Comparison of ENCODE assay signal across 20 cellular contexts in genomic region chr12:113934946-113935345, GRCh38.
"Had no signal": no experiment of that assay in that cellular context is flagged by ENCODE, and none has a peak within 500 bp of the region (broad histone marks: within the 10 kb centered on the region; RNA-seq: fewer than 3 reads in every experiment).

No MANE protein-coding gene starts in this region.

- H3K27me3 Mint-ChIP-seq: activated naive CD8-positive, alpha-beta T cell; naive thymus-derived CD8-positive, alpha-beta T cell; stimulated activated naive CD8-positive, alpha-beta T cell treated with anti-CD3 and anti-CD28 coated beads, Interleukin-15, Interleukin-2, amounts not matched to agents 100 ng/mL and 50 ng/mL, for 24 hours; T-cell had no signal

- H3K9me3 Mint-ChIP-seq: naive thymus-derived CD8-positive, alpha-beta T cell; stimulated activated naive CD8-positive, alpha-beta T cell treated with anti-CD3 and anti-CD28 coated beads, Interleukin-15, Interleukin-2, amounts not matched to agents 100 ng/mL and 50 ng/mL, for 24 hours; T-cell; T-helper 2 cell treated with Interferon-gamma antibody and Interleukin-4, amounts not matched to agents 5 μg/mL and 100 μg/mL, for 36 hours had no signal

- ATAC-seq: body of pancreas; left lung; lower lobe of right lung; naive thymus-derived CD8-positive, alpha-beta T cell; right cardiac atrium; T-cell had no signal

- DNase-seq: activated CD4-positive, alpha-beta T cell treated with anti-CD3 and anti-CD28 coated beads for 4 hours; activated CD4-positive, alpha-beta T cell treated with anti-CD3 and anti-CD28 coated beads, Interleukin-2, amount 50 U/mL, for 48 hours; activated CD8-positive, alpha-beta memory T cell treated with anti-CD3 and anti-CD28 coated beads for 24 hours; activated gamma-delta T cell; aorta; body of pancreas; cerebellar nuclear complex; cortex of kidney; left lung; lower lobe of right lung; mesenchymal stem cell; naive thymus-derived CD8-positive, alpha-beta T cell; right cardiac atrium; spleen; T-cell; tibial artery had no signal

- H3K4me3 ChIP-seq: body of pancreas, cardiac muscle cell, left lung, lower lobe of right lung, spleen, tibial artery had no signal

- H3K4me1 ChIP-seq: body of pancreas, lower lobe of right lung, spleen had no signal

- H3K27ac Mint-ChIP-seq: activated naive CD8-positive, alpha-beta T cell; stimulated activated naive CD8-positive, alpha-beta T cell treated with anti-CD3 and anti-CD28 coated beads, Interleukin-15, Interleukin-2, amounts not matched to agents 100 ng/mL and 50 ng/mL, for 24 hours; T-cell; T-helper 2 cell treated with Interferon-gamma antibody and Interleukin-4, amounts not matched to agents 5 μg/mL and 100 μg/mL, for 36 hours had no signal

- H3K4me3 Mint-ChIP-seq: activated naive CD8-positive, alpha-beta T cell; naive thymus-derived CD8-positive, alpha-beta T cell; stimulated activated naive CD8-positive, alpha-beta T cell treated with anti-CD3 and anti-CD28 coated beads, Interleukin-15, Interleukin-2, amounts not matched to agents 100 ng/mL and 50 ng/mL, for 24 hours; T-cell; T-helper 2 cell treated with Interferon-gamma antibody and Interleukin-4, amounts not matched to agents 5 μg/mL and 100 μg/mL, for 36 hours had no signal

- H3K9me3 ChIP-seq: body of pancreas, left lung, lower lobe of right lung, spleen, tibial artery had no signal

- H3K27ac ChIP-seq: body of pancreas, cardiac muscle cell, left lung, lower lobe of right lung, spleen, tibial artery had no signal

- H3K36me3 ChIP-seq: cardiac muscle cell had no signal

- H3K27me3 ChIP-seq: body of pancreas, cardiac muscle cell, left lung, spleen, tibial artery had no signal
